In the genomic region with DNA sequence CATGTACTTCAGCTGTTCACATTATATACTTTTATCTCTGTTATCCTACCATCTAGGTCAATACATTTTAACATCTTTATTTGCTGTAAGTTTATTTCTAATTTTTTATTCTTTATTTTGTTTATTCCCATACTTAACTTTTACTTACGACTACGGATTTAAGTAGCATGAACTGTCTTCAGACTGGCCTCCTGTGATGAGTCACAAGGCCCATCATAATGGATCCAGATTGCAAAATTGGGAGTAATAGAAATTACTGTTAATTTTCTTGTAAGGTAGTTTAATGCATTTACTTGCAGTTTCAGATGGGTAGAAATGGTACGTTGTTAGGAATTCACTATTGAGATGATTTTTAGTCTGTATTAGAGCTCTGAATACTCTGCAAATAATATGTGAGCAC, we compare ENCODE assay signal across 1 cellular context.
TF ChIP-seq lines count a peak whose summit lies in the region.

No MANE protein-coding gene starts in this region.

TF ChIP-seq in GM12878, 131 proteins besides CTCF, POLR2A, EP300 and RAD21:
- TF ChIP-seq, protein P1, sequence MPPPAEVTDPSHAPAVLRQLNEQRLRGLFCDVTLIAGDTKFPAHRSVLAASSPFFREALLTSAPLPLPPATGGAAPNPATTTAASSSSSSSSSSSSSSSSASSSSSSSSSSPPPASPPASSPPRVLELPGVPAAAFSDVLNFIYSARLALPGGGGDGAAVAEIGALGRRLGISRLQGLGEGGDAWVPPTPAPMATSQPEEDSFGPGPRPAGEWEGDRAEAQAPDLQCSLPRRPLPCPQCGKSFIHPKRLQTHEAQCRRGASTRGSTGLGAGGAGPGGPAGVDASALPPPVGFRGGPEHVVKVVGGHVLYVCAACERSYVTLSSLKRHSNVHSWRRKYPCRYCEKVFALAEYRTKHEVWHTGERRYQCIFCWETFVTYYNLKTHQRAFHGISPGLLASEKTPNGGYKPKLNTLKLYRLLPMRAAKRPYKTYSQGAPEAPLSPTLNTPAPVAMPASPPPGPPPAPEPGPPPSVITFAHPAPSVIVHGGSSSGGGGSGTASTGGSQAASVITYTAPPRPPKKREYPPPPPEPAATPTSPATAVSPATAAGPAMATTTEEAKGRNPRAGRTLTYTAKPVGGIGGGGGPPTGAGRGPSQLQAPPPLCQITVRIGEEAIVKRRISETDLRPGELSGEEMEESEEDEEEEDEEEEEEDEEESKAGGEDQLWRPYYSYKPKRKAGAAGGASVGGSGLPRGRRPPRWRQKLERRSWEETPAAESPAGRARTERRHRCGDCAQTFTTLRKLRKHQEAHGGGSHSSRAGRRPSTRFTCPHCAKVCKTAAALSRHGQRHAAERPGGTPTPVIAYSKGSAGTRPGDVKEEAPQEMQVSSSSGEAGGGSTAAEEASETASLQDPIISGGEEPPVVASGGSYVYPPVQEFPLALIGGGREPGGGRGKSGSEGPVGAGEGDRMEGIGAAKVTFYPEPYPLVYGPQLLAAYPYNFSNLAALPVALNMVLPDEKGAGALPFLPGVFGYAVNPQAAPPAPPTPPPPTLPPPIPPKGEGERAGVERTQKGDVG (CRISPR knock-in tag; IDR thresholded peaks at IDR 0.05): no peak
- TF ChIP-seq ZNF24 (IDR thresholded peaks at IDR 0.05): no peak
- TF ChIP-seq YY1 (IDR thresholded peaks at IDR 0.05; ENCODE audit: low read depth, low read length): no peak
- TF ChIP-seq WRNIP1 (IDR thresholded peaks at IDR 0.05; ENCODE audit: borderline replicate concordance, low read depth, low read length): no peak
